1 cellular context compared by ENCODE assay signal in the genomic region with DNA sequence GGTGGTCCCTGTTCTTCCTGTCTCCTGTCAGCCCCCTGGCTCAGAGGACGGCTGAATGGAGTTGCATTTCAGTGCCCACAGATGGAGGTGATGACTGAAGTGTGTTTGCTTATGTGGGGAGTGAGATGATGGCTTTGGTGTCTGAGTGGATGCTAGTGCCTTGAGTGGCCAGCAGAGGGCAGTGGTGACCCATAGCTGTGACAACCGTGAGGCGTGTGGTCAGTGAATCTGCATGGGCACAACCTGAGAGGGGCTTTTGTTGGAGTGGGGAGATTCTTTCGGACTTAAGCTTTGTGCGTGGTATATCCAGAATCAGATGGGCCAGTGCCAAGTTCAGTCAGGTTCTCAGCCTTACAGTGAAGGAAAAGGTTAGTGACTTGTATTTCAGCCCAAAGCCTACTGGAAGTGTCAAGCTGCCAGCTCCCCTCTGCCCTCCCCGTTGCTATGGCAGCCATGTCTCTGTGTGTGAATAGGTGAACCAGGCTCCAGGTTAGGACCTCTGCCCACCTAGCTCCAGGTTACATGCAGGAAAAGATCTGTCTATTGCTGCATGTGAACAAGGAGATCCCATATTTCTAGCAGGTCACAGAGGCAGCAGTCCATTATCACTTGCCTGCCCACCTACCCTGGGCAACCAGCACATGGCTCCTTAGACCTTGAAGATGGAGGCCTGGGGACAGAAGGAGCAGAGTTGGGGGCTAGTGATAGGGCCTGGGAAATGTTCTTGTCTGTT.
A peak's percentile ranks its signal among the peaks of the same experiment; 100 is the strongest.
TF ChIP-seq lines count a peak whose summit lies in the region.

No MANE protein-coding gene starts in this region.

TF ChIP-seq in K562, 482 proteins besides CTCF, POLR2A, EP300 and RAD21 (continued from another document):
- 0 out of 2 replicates have a peak, but pooled peaks have one; percentile 80 for TF ChIP-seq HDGF (IDR thresholded peaks at IDR 0.05)
- TF ChIP-seq RCOR1 (IDR thresholded peaks at IDR 0.05; ENCODE audit: borderline replicate concordance in 1 of 2, low read depth in 2 of 2, low read length in 2 of 2): peak in 1 of 2 experiments; percentile 81; a peak in 2 of 4 replicates
- TF ChIP-seq SIRT6 (IDR thresholded peaks at IDR 0.05; ENCODE audit: low read depth, low read length): no peak
- TF ChIP-seq, protein P1, sequence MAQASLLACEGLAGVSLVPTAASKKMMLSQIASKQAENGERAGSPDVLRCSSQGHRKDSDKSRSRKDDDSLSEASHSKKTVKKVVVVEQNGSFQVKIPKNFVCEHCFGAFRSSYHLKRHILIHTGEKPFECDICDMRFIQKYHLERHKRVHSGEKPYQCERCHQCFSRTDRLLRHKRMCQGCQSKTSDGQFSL (CRISPR knock-in tag; IDR thresholded peaks at IDR 0.05): no peak
- TF ChIP-seq, protein P1 (tag; IDR thresholded peaks at IDR 0.05): no peak
- TF ChIP-seq ZNF445 (CRISPR knock-in tag; IDR thresholded peaks at IDR 0.05; ENCODE audit: low read depth): no peak
- no peak for TF ChIP-seq RBFOX2 (IDR thresholded peaks at IDR 0.05; ENCODE audit: low read depth, low read length)
TF ChIP-seq in K562: peak in this region for 51.
